10 cellular contexts compared by ENCODE assay signal in the genomic region with DNA sequence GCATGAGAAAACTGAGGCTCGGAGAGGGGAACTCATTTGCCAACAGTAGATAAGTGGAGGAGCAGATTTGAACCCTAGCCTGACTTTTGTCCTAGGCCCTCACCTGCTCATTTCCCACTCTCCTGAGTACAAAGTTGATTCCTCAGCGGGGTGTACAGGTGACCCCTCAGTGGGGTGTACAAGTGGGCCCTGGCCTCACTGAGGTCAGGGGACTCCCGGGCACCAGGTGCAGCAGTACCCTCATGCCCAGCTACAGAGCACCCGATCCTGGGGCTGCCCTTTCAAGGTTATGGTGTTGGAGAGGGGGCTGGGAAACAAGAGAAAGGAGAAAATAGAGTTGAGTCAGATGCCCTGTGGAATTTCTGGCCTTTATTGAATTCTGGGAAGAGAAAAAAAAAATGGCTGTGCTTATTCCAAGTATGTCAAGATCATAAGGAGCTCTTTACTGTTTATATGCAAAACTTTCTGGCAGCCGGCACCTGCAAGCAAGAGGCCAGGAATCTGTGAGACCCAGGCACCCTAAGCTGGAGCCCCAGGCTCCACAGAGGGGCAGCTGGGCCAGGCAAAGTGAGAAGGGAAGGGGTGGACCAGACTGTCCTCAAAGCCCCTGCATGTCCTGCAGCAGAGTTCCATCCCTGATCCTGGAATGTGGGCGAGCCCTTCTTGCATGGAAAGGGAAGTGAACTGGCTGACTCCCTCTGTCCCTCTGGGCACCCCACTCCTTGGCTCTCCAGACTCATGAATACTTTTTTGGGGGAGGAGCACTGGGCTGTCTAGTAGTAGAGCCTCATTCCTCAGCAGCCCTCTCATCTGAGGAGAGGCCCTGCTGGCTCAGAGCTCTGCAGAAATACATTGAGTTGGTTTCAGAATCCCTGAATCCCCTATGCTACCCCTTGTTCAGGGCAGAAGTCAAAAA. TPM values are rescaled to one million over a fixed set of nuclear protein-coding genes. Genes with fewer than 3 reads are reported as not detected.
A peak's percentile ranks its signal among the peaks of the same experiment; 100 is the strongest.
DNase-seq lines count a peak whose midpoint lies in the region; ATAC-seq, FAIRE-seq and TF ChIP-seq lines count a peak whose summit lies in the region.
"Had no signal": no experiment of that assay in that cellular context is flagged by ENCODE, and none has a peak within 500 bp of the region (broad histone marks: within the 10 kb centered on the region; RNA-seq: fewer than 3 reads in every experiment).

No MANE protein-coding gene starts in this region.

- H3K4me3 ChIP-seq in HUES64 (ENCODE audit: low read length) (no peak overlapping the region), lower lobe of right lung (peak overlapping the region; percentile 19), tibial nerve (no peak overlapping the region)

- no peak for FAIRE-seq in RCC 7860 (lab: Jason Lieb, UNC)

- H3K4me1 ChIP-seq in HUES64 (ENCODE audit: insufficient read depth, low read length) (peaks cover 68% of the 10 kb centered on the region), lower lobe of right lung (peaks cover 77% of the 10 kb centered on the region), tibial nerve (peaks cover 0 to 95% (median 68%) of the 10 kb centered on the region in 4 donors)

- WGBS in HUES64, result 84% methylated on average over 6 of the region's 6 CpGs
- WGBS in tibial nerve, 2 donors, result 40 to 55% methylated on average over 6 of the region's 6 CpGs

- H3K27me3 ChIP-seq in HUES64 (ENCODE audit: insufficient read depth, low read length) (no peaks in the 10 kb centered on the region), lower lobe of right lung (ENCODE audit: low read depth) (no peaks in the 10 kb centered on the region), tibial nerve (no peaks in the 10 kb centered on the region)

- peak; percentile 74 for DNase-seq in cerebellar cortex (ENCODE audit: low spot score)
- DNase-seq in lower lobe of right lung, result no peak
- DNase-seq in tibial nerve (ENCODE audit: low spot score in 2 of 2), result peak in 1 of 2 donors; percentile 41
- DNase-seq in AML-193 (lab: John Stamatoyannopoulos, UW), result no peak
- no peak for DNase-seq in UCSD-AML1 (lab: John Stamatoyannopoulos, UW; ENCODE audit: unreplicated experiment)
- no peak for DNase-seq in NCI-H524 treated with DMSO at 0.1 percent for 48 hours (lab: John Stamatoyannopoulos, UW)
- no peak for DNase-seq in RCC 7860 (ENCODE audit: low spot score)
- DNase-seq: NCI-H1105 treated with DMSO at 0.1 percent for 48 hours had no signal

- intact Hi-C loops in lower lobe of right lung (cut with DNase I), result no loop called here

- H3K27ac ChIP-seq in HUES64 (ENCODE audit: low read depth, low read length) (peak overlapping the region; percentile 64), lower lobe of right lung (peak overlapping the region; percentile 71), tibial nerve (peak overlapping the region; percentile 28 to 87 (median 66))

- TF ChIP-seq POLR2A in tibial nerve (IDR thresholded peaks at IDR 0.05), result no peak

- H3K36me3 ChIP-seq in HUES64 (ENCODE audit: insufficient read depth, low read length) (no peaks in the 10 kb centered on the region), lower lobe of right lung (no peaks in the 10 kb centered on the region), tibial nerve (no peaks in the 10 kb centered on the region)

- H3K9me3 ChIP-seq in HUES64 (ENCODE audit: insufficient read depth, low read depth, low read length), result no peaks in the 10 kb centered on the region
- no peaks in the 10 kb centered on the region for H3K9me3 ChIP-seq in lower lobe of right lung
- no peaks in the 10 kb centered on the region for H3K9me3 ChIP-seq in tibial nerve

- peak in 1 of 2 donors; percentile 26 for TF ChIP-seq EP300 in tibial nerve (IDR thresholded peaks at IDR 0.05)

- peak; percentile 75 to 84 for ATAC-seq in lower lobe of right lung

- TF ChIP-seq CTCF in lower lobe of right lung (IDR thresholded peaks at IDR 0.05) (no peak), tibial nerve (IDR thresholded peaks at IDR 0.05) (no peak)

- H3K9ac ChIP-seq in HUES64 (ENCODE audit: low read depth, low read length), result no peak overlapping the region

RNA-seq across cellular contexts. Expression of a gene that starts 43.1 kb away (rescaled TPM):
- polyA plus RNA-seq in HUES64 (2013, experiment 1 of 2), result 32.8 TPM
- 42.5 TPM for polyA plus RNA-seq in HUES64 (2013, experiment 2 of 2)
- 77.8 TPM for total RNA-seq in lower lobe of right lung
- 100 to 1,000 TPM; 216 to 337 (median 255) TPM for total RNA-seq in tibial nerve
- total RNA-seq: T-helper 2 cell treated with Interferon-gamma antibody and Interleukin-4, amounts not matched to agents 100 ng/mL and 5 ng/mL, for 36 hours had no signal
